1 cellular context compared by ENCODE assay signal in the genomic region with DNA sequence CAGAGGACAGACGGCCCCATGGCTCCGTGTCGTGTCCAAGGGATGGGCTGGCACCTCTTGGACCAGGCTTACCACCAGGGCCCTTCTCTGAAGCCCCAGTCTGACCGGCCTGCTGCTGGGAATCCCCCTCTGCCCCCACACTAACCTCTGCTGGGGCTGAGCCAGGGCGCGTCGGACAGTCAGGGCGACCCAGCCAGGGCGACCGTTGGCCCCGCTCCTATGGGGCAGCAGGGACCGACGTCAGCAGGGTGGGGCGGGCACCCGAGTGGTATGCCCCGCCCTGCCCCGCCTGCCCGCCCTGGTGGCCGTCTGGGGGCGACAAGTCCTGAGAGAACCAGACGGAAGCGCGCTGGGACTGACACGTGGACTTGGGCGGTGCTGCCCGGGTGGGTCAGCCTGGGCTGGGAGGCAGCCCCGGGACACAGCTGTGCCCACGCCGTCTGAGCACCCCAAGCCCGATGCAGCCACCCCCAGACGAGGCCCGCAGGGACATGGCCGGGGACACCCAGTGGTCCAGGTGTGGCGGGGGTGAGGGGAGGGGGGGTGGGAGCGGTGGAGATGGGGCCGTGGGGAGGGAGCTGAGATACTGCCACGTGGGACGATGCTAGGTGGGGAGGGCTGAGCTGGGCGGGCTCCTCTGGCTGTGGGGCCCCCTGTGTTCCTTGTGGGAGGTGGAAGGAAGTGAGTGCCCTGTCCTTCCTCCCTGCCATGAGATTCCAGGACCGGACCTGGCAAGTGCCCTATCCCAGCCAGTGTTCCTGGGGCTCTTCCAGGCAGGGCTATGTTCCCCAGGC.
TF ChIP-seq lines count a peak whose summit lies in the region.

A gene with protein sequence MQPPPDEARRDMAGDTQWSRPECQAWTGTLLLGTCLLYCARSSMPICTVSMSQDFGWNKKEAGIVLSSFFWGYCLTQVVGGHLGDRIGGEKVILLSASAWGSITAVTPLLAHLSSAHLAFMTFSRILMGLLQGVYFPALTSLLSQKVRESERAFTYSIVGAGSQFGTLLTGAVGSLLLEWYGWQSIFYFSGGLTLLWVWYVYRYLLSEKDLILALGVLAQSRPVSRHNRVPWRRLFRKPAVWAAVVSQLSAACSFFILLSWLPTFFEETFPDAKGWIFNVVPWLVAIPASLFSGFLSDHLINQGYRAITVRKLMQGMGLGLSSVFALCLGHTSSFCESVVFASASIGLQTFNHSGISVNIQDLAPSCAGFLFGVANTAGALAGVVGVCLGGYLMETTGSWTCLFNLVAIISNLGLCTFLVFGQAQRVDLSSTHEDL (plus strand): TSS at position 337 of the 794 bp plus-strand sequence. CDS start 122 bp downstream, at position 459.

TF ChIP-seq in H1, 55 proteins besides CTCF, POLR2A, EP300 and RAD21 (continued from another document):
- TF ChIP-seq E2F6 (IDR thresholded peaks at IDR 0.05) (peak; percentile 13; the same call in 1 of the 2 replicates), CREB1 (IDR thresholded peaks at IDR 0.05) (peak; percentile 80), PHF8 (conservative IDR thresholded peaks at IDR 0.05; ENCODE audit: low read depth, low read length) (0 out of 2 replicates have a peak, but pooled peaks have one; percentile 25), TAF7 (optimal IDR thresholded peaks at IDR 0.05; ENCODE audit: borderline replicate concordance, low read depth, low read length) (no peak)
TF ChIP-seq in H1: peak in this region for 5.
